1 cellular context compared by ENCODE assay signal in the genomic region with DNA sequence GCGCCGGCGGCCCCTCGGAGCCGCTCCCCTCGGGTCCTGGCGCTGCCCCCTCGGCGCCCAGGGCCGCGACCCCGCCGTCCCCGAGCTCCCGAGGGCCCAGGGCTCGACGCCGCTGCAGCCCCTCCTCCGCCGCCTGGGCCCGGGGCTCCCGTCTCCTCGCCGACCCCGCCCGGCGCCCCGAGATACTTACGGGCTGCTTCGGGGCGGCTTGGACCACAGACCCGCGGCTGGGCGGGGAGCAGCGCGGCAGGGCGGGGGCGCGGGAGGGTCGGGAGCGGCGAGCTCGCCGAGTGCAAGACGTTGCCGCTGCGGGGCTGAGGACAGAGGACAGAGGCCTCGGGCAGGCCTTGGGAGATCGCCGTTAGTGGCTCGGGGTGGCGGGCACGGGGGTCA.
TF ChIP-seq lines count a peak whose summit lies in the region.

No MANE protein-coding gene starts in this region.

TF ChIP-seq in HEK293, 187 proteins besides CTCF, POLR2A, EP300 and RAD21 (continued from another document):
- TF ChIP-seq, protein P1, sequence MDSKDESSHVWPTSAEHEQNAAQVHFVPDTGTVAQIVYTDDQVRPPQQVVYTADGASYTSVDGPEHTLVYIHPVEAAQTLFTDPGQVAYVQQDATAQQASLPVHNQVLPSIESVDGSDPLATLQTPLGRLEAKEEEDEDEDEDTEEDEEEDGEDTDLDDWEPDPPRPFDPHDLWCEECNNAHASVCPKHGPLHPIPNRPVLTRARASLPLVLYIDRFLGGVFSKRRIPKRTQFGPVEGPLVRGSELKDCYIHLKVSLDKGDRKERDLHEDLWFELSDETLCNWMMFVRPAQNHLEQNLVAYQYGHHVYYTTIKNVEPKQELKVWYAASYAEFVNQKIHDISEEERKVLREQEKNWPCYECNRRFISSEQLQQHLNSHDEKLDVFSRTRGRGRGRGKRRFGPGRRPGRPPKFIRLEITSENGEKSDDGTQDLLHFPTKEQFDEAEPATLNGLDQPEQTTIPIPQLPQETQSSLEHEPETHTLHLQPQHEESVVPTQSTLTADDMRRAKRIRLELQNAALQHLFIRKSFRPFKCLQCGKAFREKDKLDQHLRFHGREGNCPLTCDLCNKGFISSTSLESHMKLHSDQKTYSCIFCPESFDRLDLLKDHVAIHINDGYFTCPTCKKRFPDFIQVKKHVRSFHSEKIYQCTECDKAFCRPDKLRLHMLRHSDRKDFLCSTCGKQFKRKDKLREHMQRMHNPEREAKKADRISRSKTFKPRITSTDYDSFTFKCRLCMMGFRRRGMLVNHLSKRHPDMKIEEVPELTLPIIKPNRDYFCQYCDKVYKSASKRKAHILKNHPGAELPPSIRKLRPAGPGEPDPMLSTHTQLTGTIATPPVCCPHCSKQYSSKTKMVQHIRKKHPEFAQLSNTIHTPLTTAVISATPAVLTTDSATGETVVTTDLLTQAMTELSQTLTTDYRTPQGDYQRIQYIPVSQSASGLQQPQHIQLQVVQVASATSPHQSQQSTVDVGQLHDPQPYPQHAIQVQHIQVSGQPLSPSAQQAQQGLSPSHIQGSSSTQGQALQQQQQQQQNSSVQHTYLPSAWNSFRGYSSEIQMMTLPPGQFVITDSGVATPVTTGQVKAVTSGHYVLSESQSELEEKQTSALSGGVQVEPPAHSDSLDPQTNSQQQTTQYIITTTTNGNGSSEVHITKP (tag by site-specific recombination; IDR thresholded peaks at IDR 0.05), result no peak
- TF ChIP-seq ZNF140 (tag by site-specific recombination; IDR thresholded peaks at IDR 0.05) (no peak), ZNF837 (tag by site-specific recombination; IDR thresholded peaks at IDR 0.05) (0 out of 2 replicates have a peak, but pooled peaks have one; percentile 74), KLF7 (tag by site-specific recombination; IDR thresholded peaks at IDR 0.05; ENCODE audit: borderline replicate concordance) (peak; percentile 66; the same call in 1 of the 2 replicates), ZNF791 (tag by site-specific recombination; IDR thresholded peaks at IDR 0.05) (peak; percentile 35; the same call in 1 of the 2 replicates), ZNF391 (tag by site-specific recombination; IDR thresholded peaks at IDR 0.05; ENCODE audit: borderline replicate concordance, low read depth) (0 out of 2 replicates have a peak, but pooled peaks have one; percentile 92), ZNF121 (tag by site-specific recombination; IDR thresholded peaks at IDR 0.05) (0 out of 2 replicates have a peak, but pooled peaks have one; percentile 35), ZNF501 (tag by site-specific recombination; IDR thresholded peaks at IDR 0.05) (peak; percentile 23; the same call in 1 of the 2 replicates)
- TF ChIP-seq, protein P2, sequence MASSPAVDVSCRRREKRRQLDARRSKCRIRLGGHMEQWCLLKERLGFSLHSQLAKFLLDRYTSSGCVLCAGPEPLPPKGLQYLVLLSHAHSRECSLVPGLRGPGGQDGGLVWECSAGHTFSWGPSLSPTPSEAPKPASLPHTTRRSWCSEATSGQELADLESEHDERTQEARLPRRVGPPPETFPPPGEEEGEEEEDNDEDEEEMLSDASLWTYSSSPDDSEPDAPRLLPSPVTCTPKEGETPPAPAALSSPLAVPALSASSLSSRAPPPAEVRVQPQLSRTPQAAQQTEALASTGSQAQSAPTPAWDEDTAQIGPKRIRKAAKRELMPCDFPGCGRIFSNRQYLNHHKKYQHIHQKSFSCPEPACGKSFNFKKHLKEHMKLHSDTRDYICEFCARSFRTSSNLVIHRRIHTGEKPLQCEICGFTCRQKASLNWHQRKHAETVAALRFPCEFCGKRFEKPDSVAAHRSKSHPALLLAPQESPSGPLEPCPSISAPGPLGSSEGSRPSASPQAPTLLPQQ (tag by site-specific recombination; IDR thresholded peaks at IDR 0.05), result peak; percentile 56; the same call in 1 of the 2 replicates
- TF ChIP-seq, protein P3, sequence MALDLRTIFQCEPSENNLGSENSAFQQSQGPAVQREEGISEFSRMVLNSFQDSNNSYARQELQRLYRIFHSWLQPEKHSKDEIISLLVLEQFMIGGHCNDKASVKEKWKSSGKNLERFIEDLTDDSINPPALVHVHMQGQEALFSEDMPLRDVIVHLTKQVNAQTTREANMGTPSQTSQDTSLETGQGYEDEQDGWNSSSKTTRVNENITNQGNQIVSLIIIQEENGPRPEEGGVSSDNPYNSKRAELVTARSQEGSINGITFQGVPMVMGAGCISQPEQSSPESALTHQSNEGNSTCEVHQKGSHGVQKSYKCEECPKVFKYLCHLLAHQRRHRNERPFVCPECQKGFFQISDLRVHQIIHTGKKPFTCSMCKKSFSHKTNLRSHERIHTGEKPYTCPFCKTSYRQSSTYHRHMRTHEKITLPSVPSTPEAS (tag by site-specific recombination; IDR thresholded peaks at IDR 0.05), result 0 out of 2 replicates have a peak, but pooled peaks have one; percentile 26
- TF ChIP-seq, protein P4, sequence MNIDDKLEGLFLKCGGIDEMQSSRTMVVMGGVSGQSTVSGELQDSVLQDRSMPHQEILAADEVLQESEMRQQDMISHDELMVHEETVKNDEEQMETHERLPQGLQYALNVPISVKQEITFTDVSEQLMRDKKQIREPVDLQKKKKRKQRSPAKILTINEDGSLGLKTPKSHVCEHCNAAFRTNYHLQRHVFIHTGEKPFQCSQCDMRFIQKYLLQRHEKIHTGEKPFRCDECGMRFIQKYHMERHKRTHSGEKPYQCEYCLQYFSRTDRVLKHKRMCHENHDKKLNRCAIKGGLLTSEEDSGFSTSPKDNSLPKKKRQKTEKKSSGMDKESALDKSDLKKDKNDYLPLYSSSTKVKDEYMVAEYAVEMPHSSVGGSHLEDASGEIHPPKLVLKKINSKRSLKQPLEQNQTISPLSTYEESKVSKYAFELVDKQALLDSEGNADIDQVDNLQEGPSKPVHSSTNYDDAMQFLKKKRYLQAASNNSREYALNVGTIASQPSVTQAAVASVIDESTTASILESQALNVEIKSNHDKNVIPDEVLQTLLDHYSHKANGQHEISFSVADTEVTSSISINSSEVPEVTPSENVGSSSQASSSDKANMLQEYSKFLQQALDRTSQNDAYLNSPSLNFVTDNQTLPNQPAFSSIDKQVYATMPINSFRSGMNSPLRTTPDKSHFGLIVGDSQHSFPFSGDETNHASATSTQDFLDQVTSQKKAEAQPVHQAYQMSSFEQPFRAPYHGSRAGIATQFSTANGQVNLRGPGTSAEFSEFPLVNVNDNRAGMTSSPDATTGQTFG (tag by site-specific recombination; IDR thresholded peaks at IDR 0.05; ENCODE audit: borderline replicate concordance), result 0 out of 2 replicates have a peak, but pooled peaks have one; percentile 68
TF ChIP-seq in HEK293: peak in this region for 10.
